ENCODE assay signal across 8 cellular contexts in the genomic region with DNA sequence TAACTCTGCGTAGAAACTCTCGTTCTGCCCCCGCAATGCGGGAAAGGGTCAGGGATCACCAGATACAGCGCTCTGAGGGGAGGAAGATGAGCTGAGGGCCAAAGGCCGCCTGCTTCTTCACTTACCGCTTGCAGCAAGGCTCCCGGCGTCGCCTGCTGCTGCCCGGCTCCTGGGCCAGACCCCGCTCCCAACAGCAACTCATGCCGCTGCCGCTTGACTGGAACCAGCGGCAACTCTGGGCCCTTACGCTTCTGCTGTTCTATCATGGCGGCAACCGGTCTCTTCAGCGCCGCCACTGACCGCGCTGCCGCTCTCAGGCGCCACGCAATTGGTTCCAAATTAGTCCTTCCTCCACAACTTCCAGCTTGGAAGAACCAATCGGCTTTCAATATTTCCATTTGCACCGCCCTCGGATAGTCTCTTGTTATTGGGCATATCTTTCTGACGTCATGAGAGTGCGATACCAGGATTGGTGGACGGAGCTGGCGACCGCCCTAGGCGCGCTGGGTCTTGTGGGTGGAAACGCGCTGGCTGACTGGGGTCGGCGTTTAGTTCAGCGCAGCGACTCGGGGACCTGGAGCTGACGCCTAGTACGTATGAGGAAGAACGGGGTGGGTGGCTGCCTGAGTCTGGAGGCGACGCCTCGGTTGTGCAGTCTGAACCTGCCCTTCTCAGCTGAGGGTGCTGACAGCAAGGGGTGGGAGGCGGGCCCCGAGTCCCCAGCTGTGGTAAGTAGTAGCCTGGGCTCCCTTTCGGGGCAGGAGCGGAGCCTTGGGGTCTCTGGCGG. TPM values are rescaled to one million over a fixed set of nuclear protein-coding genes. Genes with fewer than 3 reads are reported as not detected.
DNase-seq lines count a peak whose midpoint lies in the region; ATAC-seq and TF ChIP-seq lines count a peak whose summit lies in the region.

TSS of gene SNRNP40 (minus strand) at position 303 of the 787 bp plus-strand sequence. CDS start at position 266, 37 bp downstream.
TSS of gene ZCCHC17 (plus strand) at position 547 of the 787 bp plus-strand sequence. CDS start 13,067 bp downstream, outside the sequence.

- DNase-seq in EL (peak; percentile 100), GOT3 (lab: John Stamatoyannopoulos, UW) (peak; percentile 82), LNCaP clone FGC (ENCODE audit: low read depth) (peak; percentile 99), RWPE1 (ENCODE audit: low spot score) (peak; percentile 99), fibroblast of pulmonary artery (ENCODE audit: low read depth) (peak; percentile 99)
- peak; percentile 94 for DNase-seq in activated T-helper 2 cell treated with anti-CD3 and anti-CD28 coated beads, Interferon-gamma antibody, Interleukin-2, Interleukin-4, amounts not matched to agents 10 μg/mL and 5 μg/mL and 100 μg/mL, durations not matched to agents 14 hours and 24 hours and 36 hours (ENCODE audit: low spot score)
- DNase-seq in natural killer cell treated with Interleukin-12 subunit alpha and Interleukin-12 subunit beta and Interleukin-15 and Interleukin-18, amount 100 ng/mL, for 72 hours (ENCODE audit: low spot score) = peak; percentile 96
- DNase-seq in stimulated activated naive CD8-positive, alpha-beta T cell treated with anti-CD3 and anti-CD28 coated beads, Interleukin-15, amount 100 ng/mL, for 72 hours = peak; percentile 94 to 96

- CTCF ChIA-PET in RWPE1 (lab: Yijun Ruan, JAX) = interaction anchor here (0.6 to 1.4 kb wide), 3 partner anchors 8 to 252 kb away, joined by 3 to 4 read pairs (median 3); no protein-coding TSS in a partner anchor

- peak within 1 kb of the TSS; percentile 80 for H3K4me3 ChIP-seq in LNCaP clone FGC (ENCODE audit: low read depth, low read length)
- H3K4me3 ChIP-seq in fibroblast of pulmonary artery (replicated peaks; ENCODE audit: low read depth, low read length) = peak within 1 kb of the TSS; percentile 94

- no peaks in the 10 kb centered on the region for H3K9me3 Mint-ChIP-seq in activated T-helper 2 cell treated with anti-CD3 and anti-CD28 coated beads, Interferon-gamma antibody, Interleukin-2, Interleukin-4, amounts not matched to agents 10 μg/mL and 5 μg/mL and 100 μg/mL, durations not matched to agents 14 hours and 24 hours and 36 hours
- H3K9me3 Mint-ChIP-seq in natural killer cell treated with Interleukin-12 subunit alpha and Interleukin-12 subunit beta and Interleukin-15 and Interleukin-18, amount 100 ng/mL, for 72 hours = peaks cover 2% of the 10 kb centered on the region
- no peaks in the 10 kb centered on the region for H3K9me3 Mint-ChIP-seq in stimulated activated naive CD8-positive, alpha-beta T cell treated with anti-CD3 and anti-CD28 coated beads, Interleukin-15, amount 100 ng/mL, for 72 hours

- TF ChIP-seq CTCF in LNCaP clone FGC (IDR thresholded peaks at IDR 0.05; ENCODE audit: control insufficient read depth, extremely low read depth, insufficient read depth) (peak; percentile 33), RWPE1 (conservative IDR thresholded peaks at IDR 0.05; ENCODE audit: low read depth) (no peak), fibroblast of pulmonary artery (IDR thresholded peaks at IDR 0.05; ENCODE audit: low read length, missing control alignments) (peak; percentile 10)

- POLR2A ChIA-PET in RWPE1 (lab: Yijun Ruan, JAX; ENCODE audit: low non-redundant PET) = interaction anchor here (0.6 kb wide), 1 partner anchor 23 kb away, joined by 5 read pairs; no protein-coding TSS in a partner anchor

- peak within 1 kb of the TSS; percentile 81 for H3K27ac ChIP-seq in RWPE1

- H3K27ac Mint-ChIP-seq in activated T-helper 2 cell treated with anti-CD3 and anti-CD28 coated beads, Interferon-gamma antibody, Interleukin-2, Interleukin-4, amounts not matched to agents 10 μg/mL and 5 μg/mL and 100 μg/mL, durations not matched to agents 14 hours and 24 hours and 36 hours = no peak within 1 kb of the TSS
- no peak within 1 kb of the TSS for H3K27ac Mint-ChIP-seq in natural killer cell treated with Interleukin-12 subunit alpha and Interleukin-12 subunit beta and Interleukin-15 and Interleukin-18, amount 100 ng/mL, for 72 hours
- H3K27ac Mint-ChIP-seq in stimulated activated naive CD8-positive, alpha-beta T cell treated with anti-CD3 and anti-CD28 coated beads, Interleukin-15, amount 100 ng/mL, for 72 hours = no peak within 1 kb of the TSS

- H3K36me3 Mint-ChIP-seq in activated T-helper 2 cell treated with anti-CD3 and anti-CD28 coated beads, Interferon-gamma antibody, Interleukin-2, Interleukin-4, amounts not matched to agents 10 μg/mL and 5 μg/mL and 100 μg/mL, durations not matched to agents 14 hours and 24 hours and 36 hours (ENCODE audit: low read depth) = peaks cover 34% of the 10 kb centered on the region
- peaks cover 32% of the 10 kb centered on the region for H3K36me3 Mint-ChIP-seq in natural killer cell treated with Interleukin-12 subunit alpha and Interleukin-12 subunit beta and Interleukin-15 and Interleukin-18, amount 100 ng/mL, for 72 hours

- ATAC-seq in natural killer cell treated with Interleukin-12 subunit alpha and Interleukin-12 subunit beta and Interleukin-15 and Interleukin-18, amount 100 ng/mL, for 72 hours = peak; percentile 97
- peak; percentile 98 for ATAC-seq in stimulated activated naive CD8-positive, alpha-beta T cell treated with anti-CD3 and anti-CD28 coated beads, Interleukin-15, amount 100 ng/mL, for 72 hours

- peaks cover 23% of the 10 kb centered on the region for H3K4me1 Mint-ChIP-seq in activated T-helper 2 cell treated with anti-CD3 and anti-CD28 coated beads, Interferon-gamma antibody, Interleukin-2, Interleukin-4, amounts not matched to agents 10 μg/mL and 5 μg/mL and 100 μg/mL, durations not matched to agents 14 hours and 24 hours and 36 hours (ENCODE audit: low read depth)
- H3K4me1 Mint-ChIP-seq in natural killer cell treated with Interleukin-12 subunit alpha and Interleukin-12 subunit beta and Interleukin-15 and Interleukin-18, amount 100 ng/mL, for 72 hours (ENCODE audit: low read depth in 2 of 2) = peaks cover 0 to 41% of the 10 kb centered on the region in 2 donors
- peaks cover 12% of the 10 kb centered on the region for H3K4me1 Mint-ChIP-seq in stimulated activated naive CD8-positive, alpha-beta T cell treated with anti-CD3 and anti-CD28 coated beads, Interleukin-15, amount 100 ng/mL, for 72 hours

- no peaks in the 10 kb centered on the region for H3K27me3 Mint-ChIP-seq in activated T-helper 2 cell treated with anti-CD3 and anti-CD28 coated beads, Interferon-gamma antibody, Interleukin-2, Interleukin-4, amounts not matched to agents 10 μg/mL and 5 μg/mL and 100 μg/mL, durations not matched to agents 14 hours and 24 hours and 36 hours (ENCODE audit: low read depth)
- no peaks in the 10 kb centered on the region for H3K27me3 Mint-ChIP-seq in natural killer cell treated with Interleukin-12 subunit alpha and Interleukin-12 subunit beta and Interleukin-15 and Interleukin-18, amount 100 ng/mL, for 72 hours
- no peaks in the 10 kb centered on the region for H3K27me3 Mint-ChIP-seq in stimulated activated naive CD8-positive, alpha-beta T cell treated with anti-CD3 and anti-CD28 coated beads, Interleukin-15, amount 100 ng/mL, for 72 hours

- H3K4me3 Mint-ChIP-seq in activated T-helper 2 cell treated with anti-CD3 and anti-CD28 coated beads, Interferon-gamma antibody, Interleukin-2, Interleukin-4, amounts not matched to agents 10 μg/mL and 5 μg/mL and 100 μg/mL, durations not matched to agents 14 hours and 24 hours and 36 hours (ENCODE audit: low read depth) = no peak within 1 kb of the TSS
- H3K4me3 Mint-ChIP-seq in natural killer cell treated with Interleukin-12 subunit alpha and Interleukin-12 subunit beta and Interleukin-15 and Interleukin-18, amount 100 ng/mL, for 72 hours = no peak within 1 kb of the TSS
- H3K4me3 Mint-ChIP-seq in stimulated activated naive CD8-positive, alpha-beta T cell treated with anti-CD3 and anti-CD28 coated beads, Interleukin-15, amount 100 ng/mL, for 72 hours = no peak within 1 kb of the TSS

- intact Hi-C loops in activated T-helper 2 cell treated with anti-CD3 and anti-CD28 coated beads, Interferon-gamma antibody, Interleukin-2, Interleukin-4, amounts not matched to agents 10 μg/mL and 5 μg/mL and 100 μg/mL, durations not matched to agents 14 hours and 24 hours and 36 hours (cut with micrococcal nuclease) = loop anchor here (1.0 kb wide), 1 partner anchor 231 kb away; the partner anchor contains the start of gene PUM1

RNA-seq across cellular contexts. Expression of gene SNRNP40, which starts in this region (rescaled TPM):
- total RNA-seq in activated T-helper 2 cell treated with anti-CD3 and anti-CD28 coated beads, Interferon-gamma antibody, Interleukin-2, Interleukin-4, amounts not matched to agents 10 μg/mL and 5 μg/mL and 100 μg/mL, durations not matched to agents 14 hours and 24 hours and 36 hours = 115 and 116 TPM in 2 replicates
- 100 to 1,000 TPM in 1 of 2 donors, 10 to 100 TPM in 1; 81.1 to 107 TPM for total RNA-seq in natural killer cell treated with Interleukin-12 subunit alpha and Interleukin-12 subunit beta and Interleukin-15 and Interleukin-18, amount 100 ng/mL, for 72 hours

RNA-seq across cellular contexts. Expression of gene ZCCHC17, which starts in this region (rescaled TPM):
- 26.2 and 27.2 TPM in 2 replicates for total RNA-seq in activated T-helper 2 cell treated with anti-CD3 and anti-CD28 coated beads, Interferon-gamma antibody, Interleukin-2, Interleukin-4, amounts not matched to agents 10 μg/mL and 5 μg/mL and 100 μg/mL, durations not matched to agents 14 hours and 24 hours and 36 hours
- total RNA-seq in natural killer cell treated with Interleukin-12 subunit alpha and Interleukin-12 subunit beta and Interleukin-15 and Interleukin-18, amount 100 ng/mL, for 72 hours = 10 to 100 TPM; 35.3 to 37.8 TPM

Comparison
In these comparisons a context has a peak if more than half of its experiments do, and no peak if none do; other contexts are left out.
1. Peak in every context shown above with its lines: DNase-seq, ATAC-seq, H3K4me3 ChIP-seq and H3K27ac ChIP-seq.